In genomic region chr5:14297697-14298096, GRCh38 we compare ENCODE assay signal across 19 cellular contexts.
DNase-seq lines count a peak whose midpoint lies in the region; ATAC-seq, FAIRE-seq and TF ChIP-seq lines count a peak whose summit lies in the region.
"Had no signal": no experiment of that assay in that cellular context is flagged by ENCODE, and none has a peak within 500 bp of the region (broad histone marks: within the 10 kb centered on the region; RNA-seq: fewer than 3 reads in every experiment).

No MANE protein-coding gene starts in this region.

- H3K4me3 ChIP-seq in GM23248 (no peak overlapping the region), IMR-90 (ENCODE audit: insufficient read depth, low read depth, low read length) (no peak overlapping the region), H1 (ENCODE audit: extremely low read depth in 1 of 4, insufficient read depth in 2 of 4, low read depth in 3 of 4, low read length in 4 of 4) (no peak overlapping the region), mesenchymal stem cell (ENCODE audit: insufficient read depth in 1 of 2, low read depth in 1 of 2, low read length in 2 of 2) (no peak overlapping the region)
- H3K4me3 ChIP-seq: MG63 had no signal

- H3K18ac ChIP-seq in IMR-90 (ENCODE audit: low read depth, low read length) (no peak overlapping the region; the same call in 1 of the 2 replicates), H1 (ENCODE audit: extremely low read depth, low read length) (no peak overlapping the region), mesenchymal stem cell (ENCODE audit: low read depth in 1 of 2, low read length in 2 of 2) (peak overlapping the region in 1 of 2 experiments; percentile 71)

- no peak for TF ChIP-seq CTCF in IMR-90 (conservative IDR thresholded peaks at IDR 0.05; ENCODE audit: low read depth, low read length)
- no peak for TF ChIP-seq CTCF in H1 (IDR thresholded peaks at IDR 0.05; ENCODE audit: control extremely low read depth in 1 of 3, insufficient read depth in 1 of 3, low read depth in 1 of 3, low read length in 3 of 3)
- TF ChIP-seq CTCF in WTC11 (IDR thresholded peaks at IDR 0.05) = no peak

- no peak overlapping the region for H2BK15ac ChIP-seq in IMR-90 (ENCODE audit: low read depth, low read length)
- H2BK15ac ChIP-seq in H1 (ENCODE audit: low read length) = no peak overlapping the region
- H2BK15ac ChIP-seq in mesenchymal stem cell (ENCODE audit: low read depth, poor library complexity, severe bottlenecking) = no peak overlapping the region

- H3K27me3 ChIP-seq in GM23248 (replicated peaks; ENCODE audit: insufficient read depth) (no peaks in the 10 kb centered on the region), IMR-90 (ENCODE audit: control insufficient read depth, insufficient read depth, low read length) (no peaks in the 10 kb centered on the region), H1 (replicated peaks in 1 of 4; ENCODE audit: control insufficient read depth in 3 of 4, extremely low read depth in 1 of 4, insufficient read depth in 3 of 4, low read length in 3 of 4) (no peaks in the 10 kb centered on the region), mesenchymal stem cell (ENCODE audit: control insufficient read depth in 1 of 2, insufficient read depth in 1 of 2, low read length in 2 of 2) (no peaks in the 10 kb centered on the region)
- H3K27me3 ChIP-seq: MG63 had no signal

- TF ChIP-seq POLR2A in IMR-90 (IDR thresholded peaks at IDR 0.05; ENCODE audit: low read depth, low read length) (no peak), H1 (IDR thresholded peaks at IDR 0.05; ENCODE audit: control extremely low read depth in 1 of 2, low read depth in 2 of 2, low read length in 2 of 2) (no peak)

- H3K4me2 ChIP-seq in GM23248 (ENCODE audit: unreplicated experiment) (no peak overlapping the region), IMR-90 (ENCODE audit: low read depth, low read length) (peak overlapping the region; percentile 18; the same call in 1 of the 2 replicates), H1 (ENCODE audit: insufficient read depth in 1 of 2, low read depth in 2 of 2, low read length in 2 of 2) (no peak overlapping the region), mesenchymal stem cell (ENCODE audit: low read length, poor library complexity, severe bottlenecking) (no peak overlapping the region)

- H3K4ac ChIP-seq in IMR-90 (ENCODE audit: low read depth, low read length) = no peak overlapping the region
- no peak overlapping the region for H3K4ac ChIP-seq in H1 (replicated peaks; ENCODE audit: insufficient read length, low read depth, low read length)
- no peak overlapping the region for H3K4ac ChIP-seq in mesenchymal stem cell (ENCODE audit: low read depth in 1 of 2, low read length in 2 of 2)

- H2AFZ ChIP-seq in GM23248 (no peak overlapping the region), IMR-90 (replicated peaks; ENCODE audit: low read length, poor library complexity) (peak overlapping the region; percentile 0), H1 (ENCODE audit: low read length) (no peak overlapping the region), mesenchymal stem cell (ENCODE audit: low read depth, low read length) (no peak overlapping the region)

- no peak overlapping the region for H3K9ac ChIP-seq in GM23248
- no peak overlapping the region for H3K9ac ChIP-seq in IMR-90 (ENCODE audit: low read depth, low read length)
- no peak overlapping the region for H3K9ac ChIP-seq in H1 (replicated peaks in 1 of 4; ENCODE audit: extremely low read depth in 1 of 4, low read depth in 3 of 4, low read length in 3 of 4)
- peak overlapping the region; percentile 33 for H3K9ac ChIP-seq in mesenchymal stem cell (ENCODE audit: low read length)

- H3K23ac ChIP-seq in IMR-90 (ENCODE audit: low read depth, low read length) (peak overlapping the region; percentile 53; the same call in 1 of the 2 replicates), H1 (ENCODE audit: insufficient read length) (no peak overlapping the region), mesenchymal stem cell (ENCODE audit: low read length in 2 of 2) (no peak overlapping the region)

- H3K9me3 ChIP-seq in GM23248 (ENCODE audit: low read depth) = no peaks in the 10 kb centered on the region
- no peaks in the 10 kb centered on the region for H3K9me3 ChIP-seq in IMR-90 (ENCODE audit: control insufficient read depth, insufficient read depth, low read length)
- H3K9me3 ChIP-seq in H1 (ENCODE audit: insufficient read depth in 2 of 2, low read depth in 1 of 2, low read length in 1 of 2) = no peaks in the 10 kb centered on the region
- no peaks in the 10 kb centered on the region for H3K9me3 ChIP-seq in mesenchymal stem cell (ENCODE audit: control insufficient read depth, low read length)
- H3K9me3 ChIP-seq: MG63 had no signal

- dilution Hi-C loops in IMR-90 (cut with HindIII; ENCODE audit: low sequenced_read_pairs, unreplicated experiment) = no loop called here

- no peaks in the 10 kb centered on the region for H3K9me3 Mint-ChIP-seq in WTC11

- H2BK20ac ChIP-seq in IMR-90 (ENCODE audit: low read depth, low read length) (no peak overlapping the region), H1 (ENCODE audit: low read length) (no peak overlapping the region)

- no peaks in the 10 kb centered on the region for H3K9me2 ChIP-seq in GM23248 (ENCODE audit: insufficient read depth)

- peaks cover 67% of the 10 kb centered on the region for H3K36me3 ChIP-seq in GM23248 (ENCODE audit: low read depth)
- H3K36me3 ChIP-seq in IMR-90 (ENCODE audit: control insufficient read depth, insufficient read depth, low read length) = peaks cover 64% of the 10 kb centered on the region
- peaks cover 0 to 30% (median 9%) of the 10 kb centered on the region in 4 experiments; a peak in 4 of 8 replicates for H3K36me3 ChIP-seq in H1 (ENCODE audit: control insufficient read depth in 2 of 4, insufficient read depth in 4 of 4, low read length in 3 of 4)
- peaks cover 26 to 91% of the 10 kb centered on the region in 2 experiments for H3K36me3 ChIP-seq in mesenchymal stem cell (ENCODE audit: control insufficient read depth in 1 of 2, insufficient read depth in 2 of 2, low read depth in 1 of 2, low read length in 2 of 2)

- peak overlapping the region; percentile 62 for H2BK5ac ChIP-seq in IMR-90 (ENCODE audit: low read depth, low read length, poor library complexity, severe bottlenecking)
- no peak overlapping the region for H2BK5ac ChIP-seq in H1 (ENCODE audit: low read depth, low read length)
- no peak overlapping the region for H2BK5ac ChIP-seq in mesenchymal stem cell (ENCODE audit: low read depth, low read length, poor library complexity, severe bottlenecking)

- intact Hi-C loops in IMR-90 (cut with micrococcal nuclease) = no loop called here

- H3K27ac Mint-ChIP-seq in WTC11 = no peak overlapping the region

- H3K27ac ChIP-seq in GM23248 = peak overlapping the region; percentile 50
- H3K27ac ChIP-seq in IMR-90 (ENCODE audit: insufficient read depth, low read length) = peak overlapping the region; percentile 43
- no peak overlapping the region for H3K27ac ChIP-seq in H1 (ENCODE audit: low read depth, low read length)
- no peak overlapping the region for H3K27ac ChIP-seq in mesenchymal stem cell (ENCODE audit: low read length, poor library complexity, severe bottlenecking)
- H3K27ac ChIP-seq: C4-2B had no signal

- H3K56ac ChIP-seq in IMR-90 (ENCODE audit: extremely low read depth, insufficient read depth, low read length) = no peak overlapping the region
- H3K56ac ChIP-seq in H1 (replicated peaks; ENCODE audit: insufficient read length, low read depth, low read length) = no peak overlapping the region

- H2AK9ac ChIP-seq in IMR-90 (replicated peaks; ENCODE audit: low read depth, low read length, poor library complexity) = no peak overlapping the region

- no peak for TF ChIP-seq EP300 in H1 (IDR thresholded peaks at IDR 0.05; ENCODE audit: borderline replicate concordance in 1 of 2, low read depth in 2 of 2, low read length in 2 of 2)

- in situ Hi-C loops in GM23248 (cut with MboI) (no loop called here), IMR-90 (cut with MboI; ENCODE audit: low sequenced_read_pairs) (no loop called here)

- POLR2A ChIA-PET in IMR-90 (lab: Charles Lee; ENCODE audit: unreplicated experiment) = no interaction called here
- POLR2A ChIA-PET in H1 (lab: Charles Lee; ENCODE audit: partially characterized antibody) = no interaction called here
- POLR2A ChIA-PET in WTC11 (lab: Charles Lee) = no interaction called here

- H4K5ac ChIP-seq in IMR-90 (ENCODE audit: low read depth, low read length) (0 out of 2 replicates have a peak overlapping the region, but pooled peaks have one; percentile 2), H1 (ENCODE audit: insufficient read length, low read depth, low read length) (no peak overlapping the region)

- H3K4me1 ChIP-seq in GM23248 (ENCODE audit: insufficient read depth) = peaks cover 37% of the 10 kb centered on the region
- peaks cover 39% of the 10 kb centered on the region for H3K4me1 ChIP-seq in IMR-90 (ENCODE audit: control insufficient read depth, insufficient read depth, low read length)
- no peaks in the 10 kb centered on the region for H3K4me1 ChIP-seq in H1 (replicated peaks in 1 of 4; ENCODE audit: control insufficient read depth in 3 of 4, insufficient read depth in 4 of 4, low read length in 3 of 4)
- peaks cover 18% of the 10 kb centered on the region for H3K4me1 ChIP-seq in mesenchymal stem cell (ENCODE audit: control insufficient read depth, insufficient read depth, low read depth, low read length)

- FAIRE-seq in H1 (lab: Jason Lieb, UNC) = no peak
- FAIRE-seq: GM12891, GM18507 had no signal

- 92 to 93% methylated on average over 9 of the region's 9 CpGs for WGBS in GM23248 (ENCODE audit: low coverage in 1 of 2, low lambda C conversion rate in 2 of 2, missing lambda C conversion rate in 2 of 2), 2 experiments
- no CpG with 5 or more reads among the region's 9 CpGs for WGBS in IMR-90 (ENCODE audit: extremely low coverage in 2 of 2, insufficient read length in 1 of 2), 2 experiments
- 90% methylated on average over 9 of the region's 9 CpGs; no CpG with 5 or more reads in 1 of the 2 experiments for WGBS in H1 (ENCODE audit: extremely low coverage in 1 of 2, insufficient coverage in 1 of 2, insufficient read length in 1 of 2, insufficient replicate concordance in 2 of 2, low coverage in 1 of 2, low lambda C conversion rate in 2 of 2, missing lambda C conversion rate in 1 of 2), 2 experiments
- 97% methylated on average over 9 of the region's 9 CpGs for WGBS in mesenchymal stem cell

- H4K8ac ChIP-seq in IMR-90 (ENCODE audit: low read depth in 2 of 2, low read length in 2 of 2) (0 out of 4 replicates have a peak overlapping the region, but pooled peaks of 1 of the 2 experiments have one; percentile 15), H1 (ENCODE audit: extremely low read depth, insufficient read depth, low read length) (peak overlapping the region; percentile 64; the same call in 1 of the 2 replicates), mesenchymal stem cell (ENCODE audit: low read length) (peak overlapping the region; percentile 0)

- H3K79me2 ChIP-seq in GM23248 (ENCODE audit: insufficient read depth) = peaks cover 100% of the 10 kb centered on the region
- H3K79me2 ChIP-seq in H1 (ENCODE audit: control insufficient read depth in 1 of 2, insufficient read depth in 2 of 2, low read length in 2 of 2) = no peaks in the 10 kb centered on the region; a peak in 1 of 4 replicates

- no peak overlapping the region for H3K4me3 Mint-ChIP-seq in WTC11

- H3K23me2 ChIP-seq in H1 (ENCODE audit: low read depth, low read length) = no peaks in the 10 kb centered on the region

- H3K36me3 Mint-ChIP-seq in WTC11 = peaks cover 13% of the 10 kb centered on the region

- H2BK12ac ChIP-seq in H1 (ENCODE audit: low read depth, low read length) (no peak overlapping the region), mesenchymal stem cell (ENCODE audit: low read length in 2 of 2) (peak overlapping the region in 1 of 2 experiments; percentile 72)

- 0 out of 2 replicates have a peak overlapping the region, but pooled peaks have one; percentile 5 for H2AK5ac ChIP-seq in IMR-90 (ENCODE audit: low read depth, low read length)
- H2AK5ac ChIP-seq in H1 (ENCODE audit: low read depth, low read length) = no peak overlapping the region
- no peak overlapping the region for H2AK5ac ChIP-seq in mesenchymal stem cell (ENCODE audit: low read length, severe bottlenecking)

- H3K14ac ChIP-seq in IMR-90 (replicated peaks; ENCODE audit: low read depth, low read length) = peak overlapping the region; percentile 20; the same call in 1 of the 2 replicates
- H3K14ac ChIP-seq in H1 (ENCODE audit: insufficient read length) = no peak overlapping the region
- peak overlapping the region in 1 of 2 experiments; percentile 75 for H3K14ac ChIP-seq in mesenchymal stem cell (ENCODE audit: low read length in 2 of 2)

- no peak for ATAC-seq in IMR-90 (ENCODE audit: low read depth)
- ATAC-seq in GM21515 (IDR thresholded peaks at IDR 0.05; ENCODE audit: unreplicated experiment) = no peak
- ATAC-seq in WTC11 = no peak

- peaks cover 35% of the 10 kb centered on the region for H3K9me1 ChIP-seq in IMR-90 (ENCODE audit: insufficient read depth, low read length)

- CTCF ChIA-PET in IMR-90 (lab: Yijun Ruan, JAX) (no interaction called here), H1 (lab: Charles Lee; ENCODE audit: partially characterized antibody) (interaction anchor here (0.6 to 2.3 kb wide), 5 partner anchors 13 to 321 kb away, joined by 3 to 5 read pairs (median 3); no protein-coding TSS in a partner anchor), WTC11 (lab: Charles Lee) (no interaction called here)

- BruUV-seq in IMR-90 (replicated peaks; lab: Mats Ljungman, UMichigan) = no TSS peak

- peaks cover 94% of the 10 kb centered on the region for H3F3A ChIP-seq in GM23248 (ENCODE audit: insufficient read depth)

- TF ChIP-seq RAD21 in IMR-90 (IDR thresholded peaks at IDR 0.05; ENCODE audit: low read length) (no peak), H1 (IDR thresholded peaks at IDR 0.05 in 1 of 2, conservative IDR thresholded peaks at IDR 0.05 in 1 of 2; ENCODE audit: low read depth in 2 of 2, low read length in 2 of 2) (no peak)

- H3K4me1 Mint-ChIP-seq in WTC11 = peaks cover 9% of the 10 kb centered on the region

- H4K20me1 ChIP-seq in GM23248 (ENCODE audit: insufficient read depth) (no peaks in the 10 kb centered on the region; the same call in 1 of the 2 replicates), IMR-90 (ENCODE audit: insufficient read depth, low read length) (peaks cover 87% of the 10 kb centered on the region), H1 (replicated peaks in 1 of 2; ENCODE audit: control insufficient read depth in 1 of 2, insufficient read depth in 2 of 2, low read length in 2 of 2) (peaks cover 0 to 2% of the 10 kb centered on the region in 2 experiments)

- H3K79me1 ChIP-seq in IMR-90 (ENCODE audit: low read depth in 1 of 2, low read length in 2 of 2) = peaks cover 50 to 86% of the 10 kb centered on the region in 2 experiments
- no peaks in the 10 kb centered on the region for H3K79me1 ChIP-seq in H1 (ENCODE audit: low read depth, low read length)
- peaks cover 13% of the 10 kb centered on the region for H3K79me1 ChIP-seq in mesenchymal stem cell (replicated peaks; ENCODE audit: low read length, poor library complexity, severe bottlenecking)

- no peaks in the 10 kb centered on the region for H3K27me3 Mint-ChIP-seq in WTC11 (ENCODE audit: low read depth)

- H4K91ac ChIP-seq in IMR-90 (ENCODE audit: insufficient read depth, low read depth, low read length) (no peak overlapping the region), H1 (replicated peaks; ENCODE audit: insufficient read length, low read length) (no peak overlapping the region), mesenchymal stem cell (ENCODE audit: low read length) (no peak overlapping the region)

- DNase-seq in GM23248 = no peak
- no peak for DNase-seq in IMR-90
- no peak for DNase-seq in H1 (ENCODE audit: low read depth in 1 of 2, low spot score in 2 of 2)
- DNase-seq in mesenchymal stem cell = no peak
- no peak for DNase-seq in WTC11 (ENCODE audit: low spot score)
- DNase-seq in activated gamma-delta T cell (lab: John Stamatoyannopoulos, UW) = no peak
- no peak for DNase-seq in NCI-H748 (lab: John Stamatoyannopoulos, UW; ENCODE audit: unreplicated experiment)
- DNase-seq: DMS 273 treated with DMSO at 0.1 percent for 48 hours; GF-D8; NCI-H1092; NCI-H226; NCI-H524 treated with DMSO at 0.1 percent for 48 hours; NK-92 treated with Interleukin-12 subunit alpha and Interleukin-12 subunit beta, amount 100 ng/mL, for 24 hours; OCI-M1 had no signal

- H2BK120ac ChIP-seq in IMR-90 (ENCODE audit: low read depth, low read length) (no peak overlapping the region), H1 (replicated peaks; ENCODE audit: low read depth, low read length) (no peak overlapping the region), mesenchymal stem cell (ENCODE audit: low read depth, low read length) (no peak overlapping the region)

Comparison
In these comparisons a context has a peak if more than half of its experiments do, and no peak if none do; other contexts are left out.
1. H3K27ac ChIP-seq: peak in GM23248 (single experiment) and IMR-90 (single experiment); none in H1 (single experiment) and mesenchymal stem cell (single experiment).